In the genomic region with DNA sequence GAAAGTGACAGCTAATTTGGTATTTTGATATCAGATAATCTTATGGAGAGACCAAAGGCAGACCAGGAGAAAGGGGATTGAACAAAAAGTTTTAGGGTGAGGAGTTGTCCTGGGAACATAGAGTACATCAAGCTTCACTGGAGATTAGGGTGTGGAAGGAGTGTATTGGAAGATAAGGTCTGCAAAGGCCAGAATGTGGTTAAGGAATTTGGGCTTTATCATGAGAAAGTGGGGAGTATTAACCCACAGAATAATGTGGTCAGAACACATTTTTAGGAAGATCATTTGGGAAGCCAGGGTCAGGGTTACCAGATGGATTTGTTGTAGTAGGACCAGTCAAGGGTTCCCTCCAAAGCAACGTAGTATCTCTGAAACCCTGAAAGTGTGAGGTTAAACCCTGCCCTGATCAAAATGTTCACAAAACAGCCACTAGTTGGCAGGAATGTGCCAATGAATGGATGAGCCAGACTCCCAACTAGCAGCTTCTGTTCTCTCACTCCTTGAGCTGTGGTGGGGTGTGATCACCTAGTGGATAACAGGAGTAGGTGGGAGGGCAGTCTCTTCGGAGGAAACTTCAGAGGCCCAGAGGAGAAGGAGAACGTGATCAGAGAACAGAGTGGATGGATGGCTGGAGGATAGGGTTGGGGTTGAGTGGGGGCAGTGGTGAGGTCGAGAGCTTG, we compare ENCODE assay signal across 8 cellular contexts. TPM values are rescaled to one million over a fixed set of nuclear protein-coding genes. Genes with fewer than 3 reads are reported as not detected.
DNase-seq lines count a peak whose midpoint lies in the region; FAIRE-seq and TF ChIP-seq lines count a peak whose summit lies in the region.

No MANE protein-coding gene starts in this region.

- TF ChIP-seq EP300 in SK-N-SH (IDR thresholded peaks at IDR 0.05; ENCODE audit: borderline replicate concordance in 1 of 2, low read depth in 1 of 2, low read length in 1 of 2) = no peak

- H3K9me2 ChIP-seq in SK-N-SH = no peaks in the 10 kb centered on the region

- peak; percentile 89 for TF ChIP-seq RAD21 in SK-N-SH (IDR thresholded peaks at IDR 0.05; ENCODE audit: low read length)

- peaks cover 2 to 23% of the 10 kb centered on the region in 2 experiments for H3K36me3 ChIP-seq in SK-N-SH (replicated peaks in 1 of 2; ENCODE audit: control insufficient read depth in 1 of 2, insufficient read depth in 2 of 2, low read length in 1 of 2)

- peaks cover 27% of the 10 kb centered on the region for H3F3A ChIP-seq in SK-N-SH (replicated peaks; ENCODE audit: insufficient read depth)

- POLR2A ChIA-PET in SK-N-SH (lab: Yijun Ruan, JAX) = interaction anchor here (2.6 kb wide), 1 partner anchor 150 kb away, joined by 22 read pairs; no protein-coding TSS in a partner anchor
- POLR2A ChIA-PET in MCF 10A (lab: Yijun Ruan, JAX) = interaction anchor here (0.6 to 2.9 kb wide), 16 partner anchors 10 to 249 kb away, joined by 3 to 27 read pairs (median 4); a partner anchor contains a TSS

- H3K27ac ChIP-seq in C4-2B (no peak overlapping the region), SK-N-SH (ENCODE audit: low read depth in 2 of 2, low read length in 1 of 2) (peak overlapping the region in 1 of 2 experiments; percentile 82; a peak in 3 of 4 replicates)

- no peak overlapping the region; a peak in 1 of 4 replicates for H3K4me3 ChIP-seq in SK-N-SH (ENCODE audit: low read depth in 2 of 2, low read length in 1 of 2)

- H3K4me3 Mint-ChIP-seq in MCF 10A (ENCODE audit: unreplicated experiment) = no peak overlapping the region

- intact Hi-C loops in MCF 10A (cut with micrococcal nuclease) = loop anchor here (2.0 to 5.0 kb wide), 2 partner anchors 34 to 150 kb away; a partner anchor contains a TSS

- H3K4me2 ChIP-seq in SK-N-SH = peak overlapping the region; percentile 80

- H4K20me1 ChIP-seq in SK-N-SH (ENCODE audit: insufficient read depth) = no peaks in the 10 kb centered on the region

- H3K4me1 ChIP-seq in SK-N-SH (ENCODE audit: control insufficient read depth in 1 of 2, insufficient read depth in 2 of 2, low read depth in 1 of 2, low read length in 1 of 2) = peaks cover 0 to 11% of the 10 kb centered on the region in 2 experiments; a peak in 3 of 4 replicates

- CTCF ChIA-PET in SK-N-SH (lab: Yijun Ruan, JAX) (interaction anchor here (0.6 to 19.0 kb wide), 44 partner anchors 9 to 308 kb away, joined by 3 to 607 read pairs (median 4); a partner anchor contains a TSS), MCF 10A (lab: Yijun Ruan, JAX) (interaction anchor here (0.5 to 8.8 kb wide), 27 partner anchors 10 to 492 kb away, joined by 3 to 150 read pairs (median 4); no protein-coding TSS in a partner anchor)

- peak overlapping the region; percentile 37 for H3K27ac Mint-ChIP-seq in MCF 10A (ENCODE audit: low read depth, unreplicated experiment)

- H3K36me3 Mint-ChIP-seq in MCF 10A (ENCODE audit: insufficient read depth, unreplicated experiment) = peaks cover 31% of the 10 kb centered on the region

- no TSS peak for BruUV-seq in MCF 10A (replicated peaks; lab: Mats Ljungman, UMichigan)

- H2AFZ ChIP-seq in SK-N-SH (ENCODE audit: low read depth) = 0 out of 2 replicates have a peak overlapping the region, but pooled peaks have one; percentile 19

- no peak overlapping the region for H3K9ac ChIP-seq in SK-N-SH

- no peaks in the 10 kb centered on the region for H3K9me3 ChIP-seq in SK-N-SH

- no peaks in the 10 kb centered on the region for H3K27me3 Mint-ChIP-seq in MCF 10A (ENCODE audit: insufficient read depth, unreplicated experiment)

- DNase-seq in GM19239 (ENCODE audit: insufficient read length, low spot score) = peak; percentile 62
- DNase-seq in NAMALWA (ENCODE audit: low spot score) = peak; percentile 93
- DNase-seq in SK-N-SH = peak; percentile 78
- DNase-seq in MCF 10A (ENCODE audit: unreplicated experiment) = peak; percentile 77
- peak; percentile 79 for DNase-seq in iPS-NIHi11 (ENCODE audit: low spot score)
- DNase-seq in stimulated activated CD4-positive, alpha-beta T cell treated with anti-CD3 and anti-CD28 coated beads, Interleukin-2, amount 100 ng/mL, for 24 hours = peak; percentile 49 to 67
- no peak for DNase-seq in mesenteric fat pad (ENCODE audit: low spot score)

- peak; percentile 91 for FAIRE-seq in GM19239 (lab: Jason Lieb, UNC)

- H3K4me1 Mint-ChIP-seq in MCF 10A (ENCODE audit: insufficient read depth, unreplicated experiment) = peaks cover 13% of the 10 kb centered on the region

- H3K27me3 ChIP-seq in SK-N-SH (ENCODE audit: insufficient read depth) = no peaks in the 10 kb centered on the region

- no peaks in the 10 kb centered on the region for H3K79me2 ChIP-seq in SK-N-SH (ENCODE audit: insufficient read depth)

- WGBS in SK-N-SH (ENCODE audit: low lambda C conversion rate) = 34% methylated on average over 3 of the region's 4 CpGs

- H3K9me3 Mint-ChIP-seq in MCF 10A (ENCODE audit: unreplicated experiment) = no peaks in the 10 kb centered on the region

- peak; percentile 90 for TF ChIP-seq CTCF in C4-2B (conservative IDR thresholded peaks at IDR 0.05)
- TF ChIP-seq CTCF in SK-N-SH (IDR thresholded peaks at IDR 0.05) = peak; percentile 76
- TF ChIP-seq CTCF in MCF 10A (IDR thresholded peaks at IDR 0.05; ENCODE audit: unreplicated experiment) = peak; percentile 67

TF ChIP-seq in SK-N-SH, 30 proteins besides CTCF, POLR2A, EP300 and RAD21:
- TF ChIP-seq RXRA (IDR thresholded peaks at IDR 0.05; ENCODE audit: borderline replicate concordance, low read depth) = no peak
- no peak for TF ChIP-seq RCOR1 (IDR thresholded peaks at IDR 0.05; ENCODE audit: low read length)
- TF ChIP-seq SIN3A (IDR thresholded peaks at IDR 0.05; ENCODE audit: borderline replicate concordance, low read depth, low read length) = no peak
- no peak for TF ChIP-seq JUND (IDR thresholded peaks at IDR 0.05)
- TF ChIP-seq, protein P1, sequence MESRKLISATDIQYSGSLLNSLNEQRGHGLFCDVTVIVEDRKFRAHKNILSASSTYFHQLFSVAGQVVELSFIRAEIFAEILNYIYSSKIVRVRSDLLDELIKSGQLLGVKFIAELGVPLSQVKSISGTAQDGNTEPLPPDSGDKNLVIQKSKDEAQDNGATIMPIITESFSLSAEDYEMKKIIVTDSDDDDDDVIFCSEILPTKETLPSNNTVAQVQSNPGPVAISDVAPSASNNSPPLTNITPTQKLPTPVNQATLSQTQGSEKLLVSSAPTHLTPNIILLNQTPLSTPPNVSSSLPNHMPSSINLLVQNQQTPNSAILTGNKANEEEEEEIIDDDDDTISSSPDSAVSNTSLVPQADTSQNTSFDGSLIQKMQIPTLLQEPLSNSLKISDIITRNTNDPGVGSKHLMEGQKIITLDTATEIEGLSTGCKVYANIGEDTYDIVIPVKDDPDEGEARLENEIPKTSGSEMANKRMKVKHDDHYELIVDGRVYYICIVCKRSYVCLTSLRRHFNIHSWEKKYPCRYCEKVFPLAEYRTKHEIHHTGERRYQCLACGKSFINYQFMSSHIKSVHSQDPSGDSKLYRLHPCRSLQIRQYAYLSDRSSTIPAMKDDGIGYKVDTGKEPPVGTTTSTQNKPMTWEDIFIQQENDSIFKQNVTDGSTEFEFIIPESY (IDR thresholded peaks at IDR 0.05; ENCODE audit: borderline replicate concordance, low read depth) = no peak
- TF ChIP-seq TAF1 (IDR thresholded peaks at IDR 0.05; ENCODE audit: borderline replicate concordance, low read depth, low read length) = no peak
- no peak for TF ChIP-seq ELF1 (IDR thresholded peaks at IDR 0.05)
- peak; percentile 32 for TF ChIP-seq CHD2 (IDR thresholded peaks at IDR 0.05; ENCODE audit: low read length, partially characterized antibody)
- no peak for TF ChIP-seq YY1 (IDR thresholded peaks at IDR 0.05; ENCODE audit: low read depth)
- no peak for TF ChIP-seq EZH2phosphoT487 (IDR thresholded peaks at IDR 0.05; ENCODE audit: borderline replicate concordance, low read depth)
- peak; percentile 48 for TF ChIP-seq GATA2 (CRISPR knock-in tag; IDR thresholded peaks at IDR 0.05)
- TF ChIP-seq POLR2AphosphoS5 (IDR thresholded peaks at IDR 0.05; ENCODE audit: low read depth, low read length) = no peak
- TF ChIP-seq SMC3 (IDR thresholded peaks at IDR 0.05; ENCODE audit: low read depth, low read length) = peak; percentile 88
TF ChIP-seq in SK-N-SH: peak in this region for 3.

RNA-seq across cellular contexts. Expression of a gene that starts 35.8 kb away (rescaled TPM):
- polyA plus RNA-seq in SK-N-SH (2012; rRNA removed) = 50.5 and 63.8 TPM in 2 replicates
- polyA plus RNA-seq in SK-N-SH (2012; cell fraction: cytosol; rRNA removed) = 26.8 and 43.4 TPM in 2 replicates
- 110 and 122 TPM in 2 replicates for polyA plus RNA-seq in SK-N-SH (2012; cell fraction: nucleus; rRNA removed)
- total RNA-seq in MCF 10A (2022) (87.5 and 95.0 TPM in 2 replicates), mesenteric fat pad (16.3 TPM)
